Comparison of ENCODE assay signal across 8 cellular contexts in genomic region chr21:46285761-46286667, GRCh38. TPM values are rescaled to one million over a fixed set of nuclear protein-coding genes. Genes with fewer than 3 reads are reported as not detected.
A peak's percentile ranks its signal among the peaks of the same experiment; 100 is the strongest.
DNase-seq lines count a peak whose midpoint lies in the region; ATAC-seq, FAIRE-seq and TF ChIP-seq lines count a peak whose summit lies in the region.

Gene YBEY (plus strand): TSS chr21:46286342. CDS start chr21:46286914, 572 bp downstream.

- peak in 1 of 2 donors; percentile 62 for TF ChIP-seq CTCF in right atrium auricular region (IDR thresholded peaks at IDR 0.05)

- no peaks in the 10 kb centered on the region for H3K27me3 Mint-ChIP-seq in T-helper 17 cell

- DNase-seq in NCI-H1694 (lab: John Stamatoyannopoulos, UW) (peak; percentile 91), T-helper 17 cell (peak; percentile 71 to 76 (median 74)), right atrium auricular region (ENCODE audit: low spot score) (peak; percentile 81), pulmonary artery endothelial cell (ENCODE audit: low read depth, low spot score) (peak; percentile 66), urothelium cell line (ENCODE audit: low spot score) (peak; percentile 89)

- H3K4me1 Mint-ChIP-seq in T-helper 17 cell = peaks cover 38% of the 10 kb centered on the region

- H3K36me3 Mint-ChIP-seq in T-helper 17 cell (ENCODE audit: low read depth) = peaks cover 6% of the 10 kb centered on the region

- H3K27ac ChIP-seq in angular gyrus (ENCODE audit: low read depth, low read length) (peak within 1 kb of the TSS; percentile 93), right atrium auricular region (peak within 1 kb of the TSS; percentile 90 to 96)

- H3K4me3 Mint-ChIP-seq in T-helper 17 cell = peak within 1 kb of the TSS; percentile 100

- peak; percentile 77 for ATAC-seq in HG02884 (IDR thresholded peaks at IDR 0.05; ENCODE audit: unreplicated experiment)
- ATAC-seq in T-helper 17 cell = peak; percentile 89

- H3K9me3 ChIP-seq in T-helper 17 cell (ENCODE audit: control insufficient read depth, low read length, poor library complexity, severe bottlenecking) (no peaks in the 10 kb centered on the region), right atrium auricular region (no peaks in the 10 kb centered on the region)

- H3K27ac Mint-ChIP-seq in T-helper 17 cell = peak within 1 kb of the TSS; percentile 98

- no peaks in the 10 kb centered on the region for H3K27me3 ChIP-seq in right atrium auricular region

- TF ChIP-seq POLR2A in GM15510 (IDR thresholded peaks at IDR 0.05; ENCODE audit: borderline replicate concordance, extremely low read depth, insufficient read length) = peak; percentile 89

- no peak for FAIRE-seq in urothelium cell line (lab: Jason Lieb, UNC)

- peak within 1 kb of the TSS; percentile 69 to 98 for H3K4me3 ChIP-seq in right atrium auricular region

- H3K36me3 ChIP-seq in right atrium auricular region = peaks cover 26% of the 10 kb centered on the region

- H3K4me1 ChIP-seq in right atrium auricular region = peaks cover 0 to 55% of the 10 kb centered on the region in 2 donors

RNA-seq across cellular contexts. Expression of gene YBEY, which starts in this region (rescaled TPM):
- total RNA-seq in T-helper 17 cell (10 to 100 TPM in 1 of 2 donors, 1 to 10 TPM in 1; 5.2 to 11.2 TPM), right atrium auricular region (10 to 100 TPM; 11.0 to 22.1 TPM), pulmonary artery endothelial cell (8.3 and 8.7 TPM in 2 replicates)

Comparison
In these comparisons a context has a peak if more than half of its experiments do, and no peak if none do; other contexts are left out.
1. Peak in every context shown above with its lines: DNase-seq, ATAC-seq, H3K4me3 ChIP-seq and H3K27ac ChIP-seq.